Comparison of ENCODE assay signal across 26 cellular contexts in the genomic region with DNA sequence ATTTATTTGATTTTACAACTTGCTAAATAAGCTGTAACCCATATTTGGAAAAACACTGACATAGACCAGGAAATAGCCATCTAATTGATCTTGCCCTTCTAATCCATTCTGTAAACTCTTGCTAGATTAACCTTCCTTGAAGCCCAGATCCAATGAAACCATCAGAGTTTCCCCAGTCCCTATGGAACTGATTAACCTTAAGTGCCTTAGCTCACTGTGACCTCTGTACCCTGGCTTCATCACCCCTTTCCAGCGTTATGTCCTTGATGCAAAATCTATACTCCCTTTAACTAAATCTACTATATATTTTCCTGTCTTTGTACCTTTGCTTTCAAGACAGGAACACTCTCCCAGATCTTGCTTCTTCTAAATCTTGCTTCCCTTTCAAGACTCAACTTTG. TPM values are rescaled to one million over a fixed set of nuclear protein-coding genes. Genes with fewer than 3 reads are reported as not detected.
DNase-seq lines count a peak whose midpoint lies in the region; ATAC-seq and TF ChIP-seq lines count a peak whose summit lies in the region.
"Had no signal": no experiment of that assay in that cellular context is flagged by ENCODE, and none has a peak within 500 bp of the region (broad histone marks: within the 10 kb centered on the region; RNA-seq: fewer than 3 reads in every experiment).

No MANE protein-coding gene starts in this region.

- H3K36me3 ChIP-seq in HUES48 (ENCODE audit: control insufficient read depth, insufficient read depth, low read length), result no peaks in the 10 kb centered on the region
- H3K36me3 ChIP-seq in colonic mucosa, result no peaks in the 10 kb centered on the region
- H3K36me3 ChIP-seq in mucosa of descending colon (ENCODE audit: low read depth), result no peaks in the 10 kb centered on the region
- H3K36me3 ChIP-seq in breast epithelium, result no peaks in the 10 kb centered on the region
- H3K36me3 ChIP-seq: BE2C, BLaER1 had no signal

- TF ChIP-seq CTCF in colonic mucosa (IDR thresholded peaks at IDR 0.05) (no peak), mucosa of descending colon (IDR thresholded peaks at IDR 0.05) (no peak), breast epithelium (IDR thresholded peaks at IDR 0.05) (no peak)

- H3K9ac ChIP-seq in HUES48 (ENCODE audit: low read depth, low read length), result no peak overlapping the region
- H3K9ac ChIP-seq in colonic mucosa (ENCODE audit: low read depth in 2 of 2, low read length in 2 of 2), result no peak overlapping the region
- H3K9ac ChIP-seq: BLaER1 had no signal

- no peaks in the 10 kb centered on the region for H3K27me3 ChIP-seq in HUES48 (ENCODE audit: control insufficient read depth, insufficient read depth, low read length)
- H3K27me3 ChIP-seq in colonic mucosa, result no peaks in the 10 kb centered on the region
- H3K27me3 ChIP-seq in breast epithelium, result no peaks in the 10 kb centered on the region
- H3K27me3 ChIP-seq: BE2C, BLaER1 had no signal

- no peak for DNase-seq in colonic mucosa
- DNase-seq in mucosa of descending colon, result no peak
- no peak for DNase-seq in breast epithelium (ENCODE audit: low spot score in 2 of 2)
- no peak for DNase-seq in SW480 (ENCODE audit: low spot score)
- DNase-seq in NCI-H1694 treated with DMSO at 0.1 percent for 48 hours (lab: John Stamatoyannopoulos, UW), result no peak
- DNase-seq: 8988T; ACHN; BE2C; C1 segment of cervical spinal cord; CD4-positive, alpha-beta memory T cell; CD4-positive, CD25-positive, alpha-beta regulatory T cell; CD8-positive, alpha-beta memory T cell; COR-L47; DMS 273 treated with DMSO at 0.1 percent for 48 hours; DMS153; DMS53; DMS79; DND-41; EL; GDM1 had no signal

- no peak for TF ChIP-seq POLR2A in breast epithelium (IDR thresholded peaks at IDR 0.05)

- intact Hi-C loops in colonic mucosa (cut with DNase I) (no loop called here), mucosa of descending colon (cut with DNase I, micrococcal nuclease) (no loop called here), breast epithelium (cut with DNase I; ENCODE audit: low total_unique reads) (no loop called here)

- H3K27ac ChIP-seq in HUES48 (ENCODE audit: low read depth, low read length) (peak overlapping the region; percentile 23), colonic mucosa (peak overlapping the region; percentile 33), breast epithelium (no peak overlapping the region)
- H3K27ac ChIP-seq: BLaER1 had no signal

- H3K9me3 ChIP-seq in HUES48 (ENCODE audit: control insufficient read depth, insufficient read depth, low read length) (no peaks in the 10 kb centered on the region), colonic mucosa (no peaks in the 10 kb centered on the region), mucosa of descending colon (no peaks in the 10 kb centered on the region), breast epithelium (no peaks in the 10 kb centered on the region)
- H3K9me3 ChIP-seq: BE2C, BLaER1 had no signal

- H3K4me3 ChIP-seq in HUES48 (ENCODE audit: low read depth, low read length) (no peak overlapping the region), colonic mucosa (no peak overlapping the region), mucosa of descending colon (no peak overlapping the region), breast epithelium (no peak overlapping the region)
- H3K4me3 ChIP-seq: BLaER1, GM12878 had no signal

- H3K4me1 ChIP-seq in HUES48 (ENCODE audit: control insufficient read depth, insufficient read depth, low read length) (peaks cover 13% of the 10 kb centered on the region), colonic mucosa (no peaks in the 10 kb centered on the region), mucosa of descending colon (ENCODE audit: low read depth) (peaks cover 12% of the 10 kb centered on the region), breast epithelium (no peaks in the 10 kb centered on the region)
- H3K4me1 ChIP-seq: BE2C had no signal

- peak; percentile 60 for ATAC-seq in mucosa of descending colon
- ATAC-seq: GM12878 had no signal

RNA-seq across cellular contexts. Expression of a gene that starts 42.9 kb away (rescaled TPM):
- total RNA-seq in colonic mucosa (1 to 10 TPM; 2.9 to 6.1 TPM), mucosa of descending colon (1 to 10 TPM; 3.7 to 6.2 (median 6.1) TPM), breast epithelium (10 to 100 TPM in 1 of 3 donors, under 1 TPM in 2; under 0.01 to 45.8 (median 0.15) TPM)
- total RNA-seq: A673; CD4-positive, alpha-beta memory T cell; CD4-positive, CD25-positive, alpha-beta regulatory T cell; CD8-positive, alpha-beta memory T cell; Daoy; G401; GM12878 had no signal

Comparison
In these comparisons a context has a peak if more than half of its experiments do, and no peak if none do; other contexts are left out.
1. H3K27ac ChIP-seq: peak in HUES48 (single experiment) and colonic mucosa (single experiment); none in breast epithelium (0 of 2).